9 cellular contexts compared by ENCODE assay signal in genomic region chr16:88633684-88634140, GRCh38. TPM values are rescaled to one million over a fixed set of nuclear protein-coding genes. Genes with fewer than 3 reads are reported as not detected.
DNase-seq lines count a peak whose midpoint lies in the region; ATAC-seq and TF ChIP-seq lines count a peak whose summit lies in the region.
"Had no signal": no experiment of that assay in that cellular context is flagged by ENCODE, and none has a peak within 500 bp of the region (broad histone marks: within the 10 kb centered on the region; RNA-seq: fewer than 3 reads in every experiment).

No MANE protein-coding gene starts in this region.

- peaks cover 0 to 1% of the 10 kb centered on the region in 2 donors for H3K9me3 ChIP-seq in neuronal stem cell (replicated peaks in 1 of 2; ENCODE audit: control insufficient read depth in 2 of 2, insufficient read depth in 1 of 2, low read depth in 1 of 2, low read length in 2 of 2)

- H4K91ac ChIP-seq in neuronal stem cell (ENCODE audit: low read depth, low read length, poor library complexity): no peak overlapping the region

- H3K27me3 ChIP-seq in neuronal stem cell (ENCODE audit: control insufficient read depth in 3 of 3, insufficient read depth in 3 of 3, low read depth in 1 of 3, low read length in 3 of 3): peaks cover 0 to 28% (median 0%) of the 10 kb centered on the region in 3 experiments

- no peak overlapping the region for H4K8ac ChIP-seq in neuronal stem cell (ENCODE audit: low read depth, low read length)

- peaks cover 4% of the 10 kb centered on the region for H3K79me1 ChIP-seq in neuronal stem cell (ENCODE audit: low read depth, low read length)

- H2AFZ ChIP-seq in neuronal stem cell (ENCODE audit: low read length): no peak overlapping the region

- H3K27ac Mint-ChIP-seq in activated CD4-positive, alpha-beta T cell treated with anti-CD3 and anti-CD28 coated beads, Interleukin-2, amount 10 ng/mL, durations not matched to agents 24 days and 14 days: peak overlapping the region; percentile 41
- H3K27ac Mint-ChIP-seq in endothelial cell (ENCODE audit: unreplicated experiment): no peak overlapping the region

- H3K9ac ChIP-seq in neuronal stem cell (ENCODE audit: low read depth, low read length, poor library complexity): peak overlapping the region; percentile 77

- no peak overlapping the region for H3K27ac ChIP-seq in neuronal stem cell (replicated peaks; ENCODE audit: low read length)

- H3K14ac ChIP-seq in neuronal stem cell (ENCODE audit: low read length): peak overlapping the region; percentile 38

- peaks cover 14% of the 10 kb centered on the region for H3K27me3 Mint-ChIP-seq in activated CD4-positive, alpha-beta T cell treated with anti-CD3 and anti-CD28 coated beads, Interleukin-2, amount 10 ng/mL, durations not matched to agents 24 days and 14 days
- peaks cover 19% of the 10 kb centered on the region for H3K27me3 Mint-ChIP-seq in endothelial cell (ENCODE audit: unreplicated experiment)

- H3K4ac ChIP-seq in neuronal stem cell (ENCODE audit: low read length): no peak overlapping the region

- H3K4me1 Mint-ChIP-seq in activated CD4-positive, alpha-beta T cell treated with anti-CD3 and anti-CD28 coated beads, Interleukin-2, amount 10 ng/mL, durations not matched to agents 24 days and 14 days: peaks cover 20% of the 10 kb centered on the region
- H3K4me1 Mint-ChIP-seq in endothelial cell (ENCODE audit: unreplicated experiment): no peaks in the 10 kb centered on the region

- H2AK5ac ChIP-seq in neuronal stem cell (ENCODE audit: low read depth, low read length): peak overlapping the region; percentile 63

- H2BK15ac ChIP-seq in neuronal stem cell (ENCODE audit: low read length): peak overlapping the region; percentile 37

- no CpG with 5 or more reads among the region's 23 CpGs for WGBS in neuronal stem cell (ENCODE audit: extremely low coverage in 2 of 2, insufficient read length in 2 of 2, insufficient replicate concordance in 1 of 2), 2 donors

- peak; percentile 47 for DNase-seq in Ammon's horn (ENCODE audit: low spot score)
- peak; percentile 76 for DNase-seq in activated CD4-positive, alpha-beta T cell treated with anti-CD3 and anti-CD28 coated beads, Interleukin-2, amount 10 ng/mL, durations not matched to agents 24 days and 14 days
- peak; percentile 57 for DNase-seq in endothelial cell (ENCODE audit: low spot score)
- DNase-seq in neuronal stem cell (ENCODE audit: low spot score): no peak
- DNase-seq in GM19240 (ENCODE audit: insufficient read length, low spot score): no peak
- DNase-seq in NK-92 (lab: John Stamatoyannopoulos, UW; ENCODE audit: unreplicated experiment): no peak

- TF ChIP-seq CTCF in endothelial cell (IDR thresholded peaks at IDR 0.05; ENCODE audit: unreplicated experiment): no peak

- no peak overlapping the region for H3K4me3 ChIP-seq in neuronal stem cell (ENCODE audit: low read length in 2 of 2)

- ATAC-seq in GM18909 (IDR thresholded peaks at IDR 0.05; ENCODE audit: poor library complexity, unreplicated experiment): peak; percentile 35
- ATAC-seq in HG03354 (IDR thresholded peaks at IDR 0.05; ENCODE audit: poor library complexity, severe bottlenecking, unreplicated experiment): peak; percentile 35

- peak overlapping the region; percentile 96 for H3K23ac ChIP-seq in neuronal stem cell (ENCODE audit: low read depth, low read length, poor library complexity)

- H3K36me3 ChIP-seq in neuronal stem cell (replicated peaks in 1 of 2; ENCODE audit: control insufficient read depth in 2 of 2, insufficient read depth in 2 of 2, low read length in 2 of 2): peaks cover 26 to 49% of the 10 kb centered on the region in 2 donors

- H3K4me2 ChIP-seq in neuronal stem cell (ENCODE audit: insufficient read depth, low read length, poor library complexity, severe bottlenecking): peak overlapping the region; percentile 98

- intact Hi-C loops in activated CD4-positive, alpha-beta T cell treated with anti-CD3 and anti-CD28 coated beads, Interleukin-2, amount 10 ng/mL, durations not matched to agents 24 days and 14 days (cut with micrococcal nuclease): loop anchor here (2.0 kb wide), 1 partner anchor 17 kb away; the partner anchor contains the start of gene CYBA

- H3K9me3 Mint-ChIP-seq in activated CD4-positive, alpha-beta T cell treated with anti-CD3 and anti-CD28 coated beads, Interleukin-2, amount 10 ng/mL, durations not matched to agents 24 days and 14 days: no peaks in the 10 kb centered on the region
- H3K9me3 Mint-ChIP-seq in endothelial cell (ENCODE audit: unreplicated experiment): no peaks in the 10 kb centered on the region

- peaks cover 15% of the 10 kb centered on the region for H3K36me3 Mint-ChIP-seq in activated CD4-positive, alpha-beta T cell treated with anti-CD3 and anti-CD28 coated beads, Interleukin-2, amount 10 ng/mL, durations not matched to agents 24 days and 14 days (ENCODE audit: low read depth)
- peaks cover 15% of the 10 kb centered on the region for H3K36me3 Mint-ChIP-seq in endothelial cell (ENCODE audit: low read depth, unreplicated experiment)

- peaks cover 0 to 11% of the 10 kb centered on the region in 2 donors for H3K4me1 ChIP-seq in neuronal stem cell (ENCODE audit: control insufficient read depth in 2 of 2, insufficient read depth in 1 of 2, low read depth in 1 of 2, low read length in 2 of 2)

- peak overlapping the region; percentile 90 for H2BK5ac ChIP-seq in neuronal stem cell (ENCODE audit: low read length)

- H3K4me3 Mint-ChIP-seq in activated CD4-positive, alpha-beta T cell treated with anti-CD3 and anti-CD28 coated beads, Interleukin-2, amount 10 ng/mL, durations not matched to agents 24 days and 14 days: peak overlapping the region; percentile 56
- no peak overlapping the region for H3K4me3 Mint-ChIP-seq in endothelial cell (ENCODE audit: unreplicated experiment)

- no peak overlapping the region for H2BK120ac ChIP-seq in neuronal stem cell (ENCODE audit: low read depth, low read length)

- peak overlapping the region; percentile 94 for H3K18ac ChIP-seq in neuronal stem cell (ENCODE audit: low read length)

- peak overlapping the region; percentile 73 for H2BK12ac ChIP-seq in neuronal stem cell (ENCODE audit: low read length)

RNA-seq across cellular contexts. Expression of gene IL17C, which starts 4.7 kb away (rescaled TPM):
- total RNA-seq in activated CD4-positive, alpha-beta T cell treated with anti-CD3 and anti-CD28 coated beads, Interleukin-2, amount 10 ng/mL, durations not matched to agents 24 days and 14 days: not detected in 2 replicates
- 0.26 TPM for total RNA-seq in endothelial cell (ENCODE audit: unreplicated experiment)
- polyA plus RNA-seq in neuronal stem cell (2013, experiment 1 of 2): 0.06 TPM
- 0.08 TPM for polyA plus RNA-seq in neuronal stem cell (2013, experiment 2 of 2)
- total RNA-seq: myocyte had no signal

RNA-seq across cellular contexts. Expression of gene CYBA, which starts 17.1 kb away (rescaled TPM):
- 222 and 228 TPM in 2 replicates for total RNA-seq in activated CD4-positive, alpha-beta T cell treated with anti-CD3 and anti-CD28 coated beads, Interleukin-2, amount 10 ng/mL, durations not matched to agents 24 days and 14 days
- total RNA-seq in endothelial cell (ENCODE audit: unreplicated experiment): 140 TPM
- polyA plus RNA-seq in neuronal stem cell (2013, experiment 1 of 2): 74.4 TPM
- 71.9 TPM for polyA plus RNA-seq in neuronal stem cell (2013, experiment 2 of 2)

RNA-seq across cellular contexts. Expression of gene MVD, which starts 29.2 kb away (rescaled TPM):
- 95.7 and 102 TPM in 2 replicates for total RNA-seq in activated CD4-positive, alpha-beta T cell treated with anti-CD3 and anti-CD28 coated beads, Interleukin-2, amount 10 ng/mL, durations not matched to agents 24 days and 14 days
- total RNA-seq in endothelial cell (ENCODE audit: unreplicated experiment): 123 TPM
- polyA plus RNA-seq in neuronal stem cell (2013, experiment 1 of 2): 50.0 TPM
- polyA plus RNA-seq in neuronal stem cell (2013, experiment 2 of 2): 51.3 TPM

RNA-seq across cellular contexts. Expression of gene SNAI3, which starts 52.6 kb away (rescaled TPM):
- 3.0 and 3.3 TPM in 2 replicates for total RNA-seq in activated CD4-positive, alpha-beta T cell treated with anti-CD3 and anti-CD28 coated beads, Interleukin-2, amount 10 ng/mL, durations not matched to agents 24 days and 14 days
- total RNA-seq in endothelial cell (ENCODE audit: unreplicated experiment): 2.6 TPM
- 0.50 TPM for polyA plus RNA-seq in neuronal stem cell (2013, experiment 1 of 2)
- polyA plus RNA-seq in neuronal stem cell (2013, experiment 2 of 2): 0.32 TPM

Comparison
In these comparisons a context has a peak if more than half of its experiments do, and no peak if none do; other contexts are left out.
1. DNase-seq: peak in Ammon's horn (single experiment), activated CD4-positive, alpha-beta T cell treated with anti-CD3 and anti-CD28 coated beads, Interleukin-2, amount 10 ng/mL, durations not matched to agents 24 days and 14 days (single experiment) and endothelial cell (single experiment); none in neuronal stem cell (single experiment), GM19240 (single experiment) and NK-92 (single experiment).